ENCODE assay signal across 27 cellular contexts in the genomic region with DNA sequence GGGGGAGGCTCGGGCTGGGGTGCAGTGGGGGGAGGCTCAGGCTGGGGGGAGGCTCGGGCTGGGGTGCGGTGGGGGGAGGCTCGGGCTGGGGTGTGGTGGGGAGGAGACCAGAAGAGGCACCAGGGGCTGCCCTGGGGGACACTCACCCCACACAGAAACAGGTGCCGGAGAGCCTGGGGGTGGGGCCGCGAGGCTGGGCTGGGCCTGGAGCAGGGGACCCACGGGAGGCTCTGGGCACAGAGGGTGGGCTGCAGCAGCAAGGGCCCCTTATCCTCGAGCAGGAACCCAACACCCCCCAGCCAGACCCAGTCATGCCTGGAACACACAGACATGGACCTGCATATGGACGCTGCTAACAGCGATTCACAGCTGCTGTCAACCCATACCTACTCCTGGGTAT.
"Had no signal": no experiment of that assay in that cellular context is flagged by ENCODE, and none has a peak within 500 bp of the region (broad histone marks: within the 10 kb centered on the region; RNA-seq: fewer than 3 reads in every experiment).

No MANE protein-coding gene starts in this region.

- H3K27ac Mint-ChIP-seq: natural killer cell; nephron; neural progenitor cell; stimulated activated naive B cell treated with anti-CD40 and anti-IgM and Interleukin-4, amounts not matched to agents 10 μg/mL and 1 μg/mL and 100 μg/mL, for 72 hours; stimulated activated naive CD8-positive, alpha-beta T cell treated with anti-CD3 and anti-CD28 coated beads, Interleukin-15, Interleukin-2, amounts not matched to agents 100 ng/mL and 50 ng/mL, for 24 hours had no signal

- H3K27ac ChIP-seq: neural progenitor cell, neutrophil, pancreas, prostate gland, right lobe of liver, sigmoid colon, stomach, thoracic aorta, thyroid gland, tibial nerve, upper lobe of left lung, uterus had no signal

- H3K4me3 Mint-ChIP-seq: naive thymus-derived CD4-positive, alpha-beta T cell; natural killer cell; nephron; neural progenitor cell; stimulated activated effector memory CD8-positive, alpha-beta T cell treated with anti-CD3 and anti-CD28 coated beads, Interleukin-12 subunit alpha, Interleukin-12 subunit beta, amount 100 ng/mL, for 72 hours; stimulated activated naive B cell treated with anti-CD40 and anti-IgM and Interleukin-4, amounts not matched to agents 10 μg/mL and 1 μg/mL and 100 μg/mL, for 72 hours; stimulated activated naive CD8-positive, alpha-beta T cell treated with anti-CD3 and anti-CD28 coated beads, Interleukin-15, Interleukin-2, amounts not matched to agents 100 ng/mL and 50 ng/mL, for 24 hours had no signal

- FAIRE-seq: pancreas, small intestine had no signal

- DNase-seq: naive thymus-derived CD4-positive, alpha-beta T cell; natural killer cell; nucleus accumbens; pancreas; right cardiac atrium; right lobe of liver; sigmoid colon; small intestine; stimulated activated CD4-positive, alpha-beta T cell treated with anti-CD3 and anti-CD28 coated beads, Interleukin-15, amount 100 ng/mL, for 24 hours; stimulated activated CD4-positive, alpha-beta T cell treated with anti-CD3 and anti-CD28 coated beads, Interleukin-2, amount 100 ng/mL, for 24 hours; stimulated activated CD4-positive, alpha-beta T cell treated with anti-CD3 and anti-CD28 coated beads, Interleukin-2, amount 100 ng/mL, for 48 hours; stimulated activated CD4-positive, alpha-beta T cell treated with anti-CD3 and anti-CD28 coated beads, Interleukin-4, amount 100 ng/mL, for 24 hours; stimulated activated naive B cell treated with anti-CD40 and anti-IgM and Interleukin-4, amounts not matched to agents 10 μg/mL and 1 μg/mL and 100 μg/mL, for 72 hours; stimulated activated naive CD4-positive, alpha-beta T cell treated with Interleukin-2 at 50 U/mL for 16 hours; stomach; thyroid gland; trophoblast cell; uterus had no signal

- H3K9me3 Mint-ChIP-seq: nephron; stimulated activated effector memory CD8-positive, alpha-beta T cell treated with anti-CD3 and anti-CD28 coated beads, Interleukin-12 subunit alpha, Interleukin-12 subunit beta, amount 100 ng/mL, for 72 hours; stimulated activated naive CD8-positive, alpha-beta T cell treated with anti-CD3 and anti-CD28 coated beads, Interleukin-15, Interleukin-2, amounts not matched to agents 100 ng/mL and 50 ng/mL, for 24 hours had no signal

- H3K4me1 ChIP-seq: neural progenitor cell, pancreas, right lobe of liver had no signal

- H3K9me3 ChIP-seq: neutrophil, pancreas, prostate gland, right lobe of liver, sigmoid colon, stomach, thoracic aorta, thyroid gland, tibial nerve, upper lobe of left lung, uterus had no signal

- H3K4me3 ChIP-seq: neural progenitor cell, pancreas, prostate gland, right lobe of liver, sigmoid colon, stomach, thoracic aorta, thyroid gland, tibial nerve, upper lobe of left lung, uterus had no signal

- H3K36me3 ChIP-seq: neural progenitor cell, pancreas, prostate gland, right lobe of liver, uterus had no signal

- H3K27me3 Mint-ChIP-seq: naive thymus-derived CD4-positive, alpha-beta T cell; stimulated activated naive B cell treated with anti-CD40 and anti-IgM and Interleukin-4, amounts not matched to agents 10 μg/mL and 1 μg/mL and 100 μg/mL, for 72 hours; stimulated activated naive CD8-positive, alpha-beta T cell treated with anti-CD3 and anti-CD28 coated beads, Interleukin-15, Interleukin-2, amounts not matched to agents 100 ng/mL and 50 ng/mL, for 24 hours had no signal

- H3K36me3 Mint-ChIP-seq: natural killer cell had no signal

- ATAC-seq: naive thymus-derived CD4-positive, alpha-beta T cell; natural killer cell; pancreas; right cardiac atrium; right lobe of liver; stimulated activated effector memory CD8-positive, alpha-beta T cell treated with anti-CD3 and anti-CD28 coated beads, Interleukin-12 subunit alpha, Interleukin-12 subunit beta, amount 100 ng/mL, for 72 hours; stimulated activated naive B cell treated with anti-CD40 and anti-IgM and Interleukin-4, amounts not matched to agents 10 μg/mL and 1 μg/mL and 100 μg/mL, for 72 hours had no signal
